22 cellular contexts compared by ENCODE assay signal in genomic region chr1:1090424-1091343, GRCh38. TPM values are rescaled to one million over a fixed set of nuclear protein-coding genes. Genes with fewer than 3 reads are reported as not detected.
DNase-seq lines count a peak whose midpoint lies in the region; ATAC-seq and TF ChIP-seq lines count a peak whose summit lies in the region.
"Had no signal": no experiment of that assay in that cellular context is flagged by ENCODE, and none has a peak within 500 bp of the region (broad histone marks: within the 10 kb centered on the region; RNA-seq: fewer than 3 reads in every experiment).

No MANE protein-coding gene starts in this region.

- H3K27me3 ChIP-seq in lower lobe of right lung (ENCODE audit: low read depth), result no peaks in the 10 kb centered on the region
- H3K27me3 ChIP-seq: testis had no signal

- no peak overlapping the region for H3K4me3 Mint-ChIP-seq in type B pancreatic cell
- H3K4me3 Mint-ChIP-seq: activated T-helper 17 cell treated with anti-CD3 and anti-CD28 coated beads, Interleukin-2, amount 50 U/mL, for 72 hours; H9 had no signal

- DNase-seq in cardiac septum (ENCODE audit: low spot score) (peak; percentile 60), Right ventricle myocardium inferior (ENCODE audit: missing footprints) (no peak), lower lobe of right lung (peak; percentile 43), type B pancreatic cell (ENCODE audit: extremely low spot score, unreplicated experiment) (peak; percentile 67)
- DNase-seq in activated CD8-positive, alpha-beta memory T cell treated with anti-CD3 and anti-CD28 coated beads, Interleukin-2, amount 50 U/mL, for 48 hours, result peak; percentile 50
- DNase-seq: activated CD4-positive, alpha-beta T cell treated with anti-CD3 and anti-CD28 coated beads for 1 hour; cerebellar nuclear complex; KBM-7; mesendoderm; NCI-H1436; SIG-M5; stimulated activated CD4-positive, alpha-beta T cell treated with anti-CD3 and anti-CD28 coated beads, Interleukin-12 subunit alpha, Interleukin-12 subunit beta, amount 100 ng/mL, for 4 hours; stimulated activated CD4-positive, alpha-beta T cell treated with anti-CD3 and anti-CD28 coated beads, Interleukin-4, amount 100 ng/mL, for 24 hours; stimulated activated naive CD4-positive, alpha-beta T cell; T-helper 1 cell had no signal

- no peaks in the 10 kb centered on the region for H3K27me3 Mint-ChIP-seq in type B pancreatic cell
- H3K27me3 Mint-ChIP-seq: activated T-helper 17 cell treated with anti-CD3 and anti-CD28 coated beads, Interleukin-2, amount 50 U/mL, for 72 hours had no signal

- H3K36me3 ChIP-seq in lower lobe of right lung, result no peaks in the 10 kb centered on the region

- H3K27ac ChIP-seq in lower lobe of right lung, result no peak overlapping the region
- H3K27ac ChIP-seq: testis had no signal

- H3K27ac Mint-ChIP-seq in type B pancreatic cell, result no peak overlapping the region
- H3K27ac Mint-ChIP-seq: activated T-helper 17 cell treated with anti-CD3 and anti-CD28 coated beads, Interleukin-2, amount 50 U/mL, for 72 hours had no signal

- no peak overlapping the region for H3K4me3 ChIP-seq in lower lobe of right lung
- H3K4me3 ChIP-seq: testis had no signal

- intact Hi-C loops in cardiac septum (cut with DNase I) (no loop called here), Right ventricle myocardium inferior (cut with DNase I) (no loop called here), lower lobe of right lung (cut with DNase I) (no loop called here)

- no peaks in the 10 kb centered on the region for H3K9me3 ChIP-seq in lower lobe of right lung
- H3K9me3 ChIP-seq: testis had no signal

- ATAC-seq in Right ventricle myocardium inferior, result no peak
- peak in 1 of 2 donors; percentile 12 for ATAC-seq in lower lobe of right lung
- no peak for ATAC-seq in HG03135 (IDR thresholded peaks at IDR 0.05; ENCODE audit: unreplicated experiment)
- no peak for ATAC-seq in HG02642 (IDR thresholded peaks at IDR 0.05; ENCODE audit: poor library complexity, unreplicated experiment)
- ATAC-seq in HG02759 (IDR thresholded peaks at IDR 0.05; ENCODE audit: unreplicated experiment), result no peak
- ATAC-seq: activated T-helper 17 cell treated with anti-CD3 and anti-CD28 coated beads, Interleukin-2, amount 50 U/mL, for 72 hours had no signal

- no peaks in the 10 kb centered on the region for H3K4me1 ChIP-seq in lower lobe of right lung
- H3K4me1 ChIP-seq: testis had no signal

- no peaks in the 10 kb centered on the region for H3K9me3 Mint-ChIP-seq in type B pancreatic cell
- H3K9me3 Mint-ChIP-seq: activated T-helper 17 cell treated with anti-CD3 and anti-CD28 coated beads, Interleukin-2, amount 50 U/mL, for 72 hours had no signal

- TF ChIP-seq CTCF in lower lobe of right lung (IDR thresholded peaks at IDR 0.05) (no peak), type B pancreatic cell (conservative IDR thresholded peaks at IDR 0.05) (no peak)

- no peaks in the 10 kb centered on the region for H3K4me1 Mint-ChIP-seq in type B pancreatic cell (ENCODE audit: unreplicated experiment)
- H3K4me1 Mint-ChIP-seq: activated T-helper 17 cell treated with anti-CD3 and anti-CD28 coated beads, Interleukin-2, amount 50 U/mL, for 72 hours; H9 had no signal

- peaks cover 3% of the 10 kb centered on the region for H3K36me3 Mint-ChIP-seq in type B pancreatic cell

RNA-seq across cellular contexts. Expression of gene RNF223, which starts 16.6 kb away (rescaled TPM):
- not detected for total RNA-seq in cardiac septum
- not detected for total RNA-seq in Right ventricle myocardium inferior
- total RNA-seq in lower lobe of right lung, result 0.65 TPM
- 1.2 and 2.5 TPM in 2 replicates for total RNA-seq in type B pancreatic cell (ENCODE audit: low replicate concordance)
- total RNA-seq: activated T-helper 17 cell treated with anti-CD3 and anti-CD28 coated beads, Interleukin-2, amount 50 U/mL, for 72 hours; fibroblast of villous mesenchyme; H9 had no signal

RNA-seq across cellular contexts. Expression of gene C1orf159, which starts 25.2 kb away (rescaled TPM):
- total RNA-seq in cardiac septum, result 5.4 TPM
- total RNA-seq in Right ventricle myocardium inferior, result 2.9 TPM
- total RNA-seq in lower lobe of right lung, result 11.7 TPM
- 20.0 and 21.2 TPM in 2 replicates for total RNA-seq in type B pancreatic cell (ENCODE audit: low replicate concordance)
